1 cellular context compared by ENCODE assay signal in genomic region chr2:98909381-98910211, GRCh38.
A peak's percentile ranks its signal among the peaks of the same experiment; 100 is the strongest.
TF ChIP-seq lines count a peak whose summit lies in the region.

No MANE protein-coding gene starts in this region.

TF ChIP-seq in WTC11, 78 proteins besides CTCF, POLR2A, EP300 and RAD21 (continued from another document and continues in another):
- peak; percentile 35; the same call in 1 of the 2 replicates for TF ChIP-seq USF2 (CRISPR knock-in tag; IDR thresholded peaks at IDR 0.05)
- TF ChIP-seq PRRX2 (CRISPR knock-in tag; IDR thresholded peaks at IDR 0.05) = no peak
- TF ChIP-seq ZNF425 (CRISPR knock-in tag; conservative IDR thresholded peaks at IDR 0.05) = no peak
- no peak for TF ChIP-seq SOX15 (CRISPR knock-in tag; IDR thresholded peaks at IDR 0.05)
- TF ChIP-seq AR (CRISPR knock-in tag; IDR thresholded peaks at IDR 0.05) = no peak
- TF ChIP-seq ZNF396 (CRISPR knock-in tag; IDR thresholded peaks at IDR 0.05; ENCODE audit: borderline replicate concordance) = no peak
- no peak for TF ChIP-seq RORB (CRISPR knock-in tag; IDR thresholded peaks at IDR 0.05)
- TF ChIP-seq IRF1 (CRISPR knock-in tag; IDR thresholded peaks at IDR 0.05) = no peak
- TF ChIP-seq IRF2 (CRISPR knock-in tag; IDR thresholded peaks at IDR 0.05; ENCODE audit: borderline replicate concordance, low read depth) = no peak
- TF ChIP-seq ETV6 (CRISPR knock-in tag; IDR thresholded peaks at IDR 0.05) = no peak
- no peak; the same call in 1 of the 2 replicates for TF ChIP-seq ZBTB21 (CRISPR knock-in tag; IDR thresholded peaks at IDR 0.05; ENCODE audit: borderline replicate concordance)
- TF ChIP-seq ZSCAN18 (CRISPR knock-in tag; IDR thresholded peaks at IDR 0.05) = no peak
- no peak for TF ChIP-seq ZNF671 (CRISPR knock-in tag; IDR thresholded peaks at IDR 0.05)
- TF ChIP-seq RELA (CRISPR knock-in tag; IDR thresholded peaks at IDR 0.05; ENCODE audit: borderline replicate concordance) = no peak
- no peak for TF ChIP-seq MXD4 (CRISPR knock-in tag; IDR thresholded peaks at IDR 0.05; ENCODE audit: borderline replicate concordance)
- TF ChIP-seq AFF4 (CRISPR knock-in tag; IDR thresholded peaks at IDR 0.05; ENCODE audit: borderline replicate concordance) = no peak
- TF ChIP-seq STAT6 (CRISPR knock-in tag; conservative IDR thresholded peaks at IDR 0.05; ENCODE audit: low read depth) = no peak
- TF ChIP-seq ZNF232 (CRISPR knock-in tag; IDR thresholded peaks at IDR 0.05) = no peak
- TF ChIP-seq HMGA2 (CRISPR knock-in tag; IDR thresholded peaks at IDR 0.05) = no peak
- no peak for TF ChIP-seq ATF1 (CRISPR knock-in tag; IDR thresholded peaks at IDR 0.05)
- no peak for TF ChIP-seq ZNF138 (CRISPR knock-in tag; conservative IDR thresholded peaks at IDR 0.05)
- TF ChIP-seq TP53 (CRISPR knock-in tag; IDR thresholded peaks at IDR 0.05) = no peak
- no peak for TF ChIP-seq SMAD4 (CRISPR knock-in tag; IDR thresholded peaks at IDR 0.05)
- TF ChIP-seq SMAD3 (CRISPR knock-in tag; IDR thresholded peaks at IDR 0.05; ENCODE audit: borderline replicate concordance) = no peak
- TF ChIP-seq E2F1 (CRISPR knock-in tag; IDR thresholded peaks at IDR 0.05) = no peak
- no peak for TF ChIP-seq ARID4B (CRISPR knock-in tag; IDR thresholded peaks at IDR 0.05; ENCODE audit: borderline replicate concordance)
- TF ChIP-seq CBFB (CRISPR knock-in tag; IDR thresholded peaks at IDR 0.05; ENCODE audit: low read depth) = no peak
- TF ChIP-seq NR3C1 (CRISPR knock-in tag; conservative IDR thresholded peaks at IDR 0.05; ENCODE audit: low read depth) = no peak
- TF ChIP-seq NFYB (CRISPR knock-in tag; conservative IDR thresholded peaks at IDR 0.05; ENCODE audit: low read depth) = no peak
- no peak for TF ChIP-seq GTF2I (CRISPR knock-in tag; conservative IDR thresholded peaks at IDR 0.05)
- no peak for TF ChIP-seq ERG (CRISPR knock-in tag; IDR thresholded peaks at IDR 0.05)
- TF ChIP-seq ATF3 (CRISPR knock-in tag; conservative IDR thresholded peaks at IDR 0.05) = no peak
